Comparison of ENCODE assay signal across 12 cellular contexts in genomic region chrX:34884693-34885277, GRCh38. TPM values are rescaled to one million over a fixed set of nuclear protein-coding genes. Genes with fewer than 3 reads are reported as not detected.
A peak's percentile ranks its signal among the peaks of the same experiment; 100 is the strongest.
DNase-seq lines count a peak whose midpoint lies in the region; ATAC-seq, FAIRE-seq and TF ChIP-seq lines count a peak whose summit lies in the region.
"Had no signal": no experiment of that assay in that cellular context is flagged by ENCODE, and none has a peak within 500 bp of the region (broad histone marks: within the 10 kb centered on the region; RNA-seq: fewer than 3 reads in every experiment).

No MANE protein-coding gene starts in this region.

- H3K4me1 ChIP-seq in psoas muscle = no peaks in the 10 kb centered on the region

- no peaks in the 10 kb centered on the region for H3K36me3 ChIP-seq in psoas muscle (ENCODE audit: insufficient read depth in 1 of 2, low read depth in 1 of 2)

- H3K27ac ChIP-seq in psoas muscle = no peak overlapping the region

- ATAC-seq in esophagus mucosa = peak; percentile 62
- ATAC-seq in psoas muscle = peak; percentile 83 to 97 (median 90)
- no peak for ATAC-seq in GM21825 (IDR thresholded peaks at IDR 0.05; ENCODE audit: unreplicated experiment)
- ATAC-seq: T-helper 17 cell had no signal

- peak; percentile 94 for FAIRE-seq in RCC 7860 (lab: Jason Lieb, UNC)

- H3K27me3 ChIP-seq in psoas muscle (ENCODE audit: insufficient read depth in 3 of 3, low read length in 2 of 3) = no peaks in the 10 kb centered on the region

- no peak for TF ChIP-seq CTCF in psoas muscle (IDR thresholded peaks at IDR 0.05)

- H3K4me3 ChIP-seq in psoas muscle = no peak overlapping the region

- H3K9me3 ChIP-seq in psoas muscle = no peaks in the 10 kb centered on the region

- 28 to 49% (median 40%) methylated on average over 2 of the region's 2 CpGs for WGBS in psoas muscle, 3 donors

- intact Hi-C loops in psoas muscle (cut with DNase I) = no loop called here

- DNase-seq in HCEC 1CT (peak; percentile 83), RCC 7860 (ENCODE audit: low spot score) (peak; percentile 63), psoas muscle (no peak), pons (ENCODE audit: low spot score) (no peak), putamen (ENCODE audit: low spot score) (no peak), CD1c-positive myeloid dendritic cell (ENCODE audit: extremely low spot score) (no peak)
- DNase-seq: NCI-H2227 treated with DMSO at 0.1 percent for 48 hours, T-helper 17 cell had no signal

RNA-seq across cellular contexts. Expression of gene FAM47B, which starts 57.8 kb away (rescaled TPM):
- not detected for total RNA-seq in esophagus mucosa
- total RNA-seq in psoas muscle = not detected
- not detected for polyA plus RNA-seq in psoas muscle
- total RNA-seq: G401, posterior vena cava, T-helper 17 cell had no signal

Comparison
In these comparisons a context has a peak if more than half of its experiments do, and no peak if none do; other contexts are left out.
1. DNase-seq: peak in HCEC 1CT (single experiment) and RCC 7860 (single experiment); none in psoas muscle (0 of 2), pons (single experiment), putamen (single experiment) and CD1c-positive myeloid dendritic cell (single experiment).